ENCODE assay signal across 21 cellular contexts in genomic region chr12:68768431-68768934, GRCh38.
"Had no signal": no experiment of that assay in that cellular context is flagged by ENCODE, and none has a peak within 500 bp of the region (broad histone marks: within the 10 kb centered on the region; RNA-seq: fewer than 3 reads in every experiment).

No MANE protein-coding gene starts in this region.

- H3K4me2 ChIP-seq: smooth muscle cell had no signal

- H3K4me3 ChIP-seq: left ventricle myocardium inferior, lung, mucosa of descending colon, ovary, right atrium auricular region, right lobe of liver, smooth muscle cell, tibial nerve, uterus had no signal

- H3K36me3 ChIP-seq: ovary, right atrium auricular region, uterus had no signal

- DNase-seq: islet precursor cell; left ventricle myocardium inferior; midbrain; mucosa of descending colon; naive thymus-derived CD4-positive, alpha-beta T cell; ovary; right lobe of liver; stimulated activated CD4-positive, alpha-beta T cell treated with anti-CD3 and anti-CD28 coated beads, Interleukin-1b, Interleukin-23, amount 100 ng/mL, for 48 hours; stimulated activated CD4-positive, alpha-beta T cell treated with anti-CD3 and anti-CD28 coated beads, Interleukin-2, amount 100 ng/mL, for 48 hours; stimulated activated CD4-positive, alpha-beta T cell treated with anti-CD3 and anti-CD28 coated beads, Interleukin-4, amount 100 ng/mL, for 4 hours; stimulated activated CD8-positive, alpha-beta memory T cell treated with anti-CD3 and anti-CD28 coated beads, Interleukin-4, amount 100 ng/mL, for 48 hours; stimulated activated naive CD4-positive, alpha-beta T cell treated with Interleukin-2 at 50 U/mL for 16 hours; stimulated activated naive CD8-positive, alpha-beta T cell treated with anti-CD3 and anti-CD28 coated beads, Interleukin-15, amount 100 ng/mL, for 72 hours; substantia nigra; uterus had no signal

- ATAC-seq: mucosa of descending colon; naive thymus-derived CD4-positive, alpha-beta T cell; natural killer cell treated with Interleukin-12 subunit alpha and Interleukin-12 subunit beta and Interleukin-15 and Interleukin-18, amount 100 ng/mL, for 72 hours; right lobe of liver; stimulated activated memory B cell treated with anti-CD40 and anti-IgM and Interleukin-4, amounts not matched to agents 10 μg/mL and 1 μg/mL and 100 μg/mL, for 72 hours; stimulated activated naive CD8-positive, alpha-beta T cell treated with anti-CD3 and anti-CD28 coated beads, Interleukin-15, amount 100 ng/mL, for 72 hours had no signal

- H3K4me1 ChIP-seq: left ventricle myocardium inferior, right atrium auricular region, right lobe of liver, tibial nerve, uterus had no signal

- H3K27ac ChIP-seq: left ventricle myocardium inferior, ovary, right atrium auricular region, right lobe of liver, tibial nerve, uterus had no signal

- H3K9me3 ChIP-seq: left ventricle myocardium inferior, mucosa of descending colon, ovary, right atrium auricular region, right lobe of liver, tibial nerve, uterus had no signal

- H3K27me3 ChIP-seq: ovary, right atrium auricular region, right lobe of liver, tibial nerve, uterus had no signal
